1 cellular context compared by ENCODE assay signal in the genomic region with DNA sequence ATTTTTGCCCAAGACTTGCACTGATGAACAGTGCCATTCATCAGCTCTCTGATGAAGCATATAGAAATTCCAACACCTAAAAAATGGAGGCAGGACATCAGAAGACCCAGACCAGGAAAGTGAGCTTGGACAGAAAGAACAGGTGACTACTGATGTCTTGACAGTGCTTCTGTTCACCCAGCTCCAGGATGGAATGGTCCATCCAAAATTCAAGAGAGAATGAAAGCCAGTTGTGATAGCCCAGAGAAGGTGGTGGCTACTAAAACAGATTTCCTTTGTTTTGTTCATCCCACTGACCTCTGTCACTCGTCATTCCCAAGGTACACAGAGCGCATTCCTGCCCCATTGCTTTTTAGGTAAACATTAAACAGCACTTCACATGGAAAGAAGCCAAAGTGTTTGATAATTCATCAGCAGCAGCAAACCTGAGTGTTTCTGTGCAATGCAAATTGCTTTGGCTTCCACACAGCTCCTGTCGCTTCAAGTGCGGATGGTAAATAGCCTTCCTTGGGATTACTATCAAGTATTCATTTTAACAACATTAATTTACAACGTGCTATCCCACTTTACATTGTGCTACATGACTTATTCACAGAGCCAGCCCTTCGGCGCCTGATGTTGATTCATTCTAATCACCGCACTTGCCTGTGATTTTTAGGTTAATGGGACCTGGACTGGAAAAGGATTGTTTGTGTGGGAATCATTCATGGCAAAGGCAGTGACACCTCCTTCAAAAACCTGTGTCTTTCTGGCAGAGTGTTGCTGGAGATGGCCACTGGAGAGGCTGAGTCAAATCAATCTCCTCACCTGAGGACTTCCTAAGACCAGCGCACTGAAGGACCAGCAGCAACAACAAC.
A peak's percentile ranks its signal among the peaks of the same experiment; 100 is the strongest.
TF ChIP-seq lines count a peak whose summit lies in the region.

No MANE protein-coding gene starts in this region.

TF ChIP-seq in HepG2, 621 proteins besides CTCF, POLR2A, EP300 and RAD21 (continued from another document and continues in another):
- TF ChIP-seq, protein P1, sequence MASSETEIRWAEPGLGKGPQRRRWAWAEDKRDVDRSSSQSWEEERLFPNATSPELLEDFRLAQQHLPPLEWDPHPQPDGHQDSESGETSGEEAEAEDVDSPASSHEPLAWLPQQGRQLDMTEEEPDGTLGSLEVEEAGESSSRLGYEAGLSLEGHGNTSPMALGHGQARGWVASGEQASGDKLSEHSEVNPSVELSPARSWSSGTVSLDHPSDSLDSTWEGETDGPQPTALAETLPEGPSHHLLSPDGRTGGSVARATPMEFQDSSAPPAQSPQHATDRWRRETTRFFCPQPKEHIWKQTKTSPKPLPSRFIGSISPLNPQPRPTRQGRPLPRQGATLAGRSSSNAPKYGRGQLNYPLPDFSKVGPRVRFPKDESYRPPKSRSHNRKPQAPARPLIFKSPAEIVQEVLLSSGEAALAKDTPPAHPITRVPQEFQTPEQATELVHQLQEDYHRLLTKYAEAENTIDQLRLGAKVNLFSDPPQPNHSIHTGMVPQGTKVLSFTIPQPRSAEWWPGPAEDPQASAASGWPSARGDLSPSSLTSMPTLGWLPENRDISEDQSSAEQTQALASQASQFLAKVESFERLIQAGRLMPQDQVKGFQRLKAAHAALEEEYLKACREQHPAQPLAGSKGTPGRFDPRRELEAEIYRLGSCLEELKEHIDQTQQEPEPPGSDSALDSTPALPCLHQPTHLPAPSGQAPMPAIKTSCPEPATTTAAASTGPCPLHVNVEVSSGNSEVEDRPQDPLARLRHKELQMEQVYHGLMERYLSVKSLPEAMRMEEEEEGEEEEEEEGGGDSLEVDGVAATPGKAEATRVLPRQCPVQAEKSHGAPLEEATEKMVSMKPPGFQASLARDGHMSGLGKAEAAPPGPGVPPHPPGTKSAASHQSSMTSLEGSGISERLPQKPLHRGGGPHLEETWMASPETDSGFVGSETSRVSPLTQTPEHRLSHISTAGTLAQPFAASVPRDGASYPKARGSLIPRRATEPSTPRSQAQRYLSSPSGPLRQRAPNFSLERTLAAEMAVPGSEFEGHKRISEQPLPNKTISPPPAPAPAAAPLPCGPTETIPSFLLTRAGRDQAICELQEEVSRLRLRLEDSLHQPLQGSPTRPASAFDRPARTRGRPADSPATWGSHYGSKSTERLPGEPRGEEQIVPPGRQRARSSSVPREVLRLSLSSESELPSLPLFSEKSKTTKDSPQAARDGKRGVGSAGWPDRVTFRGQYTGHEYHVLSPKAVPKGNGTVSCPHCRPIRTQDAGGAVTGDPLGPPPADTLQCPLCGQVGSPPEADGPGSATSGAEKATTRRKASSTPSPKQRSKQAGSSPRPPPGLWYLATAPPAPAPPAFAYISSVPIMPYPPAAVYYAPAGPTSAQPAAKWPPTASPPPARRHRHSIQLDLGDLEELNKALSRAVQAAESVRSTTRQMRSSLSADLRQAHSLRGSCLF (CRISPR knock-in tag; IDR thresholded peaks at IDR 0.05; ENCODE audit: borderline replicate concordance) = no peak
- TF ChIP-seq, protein P2, sequence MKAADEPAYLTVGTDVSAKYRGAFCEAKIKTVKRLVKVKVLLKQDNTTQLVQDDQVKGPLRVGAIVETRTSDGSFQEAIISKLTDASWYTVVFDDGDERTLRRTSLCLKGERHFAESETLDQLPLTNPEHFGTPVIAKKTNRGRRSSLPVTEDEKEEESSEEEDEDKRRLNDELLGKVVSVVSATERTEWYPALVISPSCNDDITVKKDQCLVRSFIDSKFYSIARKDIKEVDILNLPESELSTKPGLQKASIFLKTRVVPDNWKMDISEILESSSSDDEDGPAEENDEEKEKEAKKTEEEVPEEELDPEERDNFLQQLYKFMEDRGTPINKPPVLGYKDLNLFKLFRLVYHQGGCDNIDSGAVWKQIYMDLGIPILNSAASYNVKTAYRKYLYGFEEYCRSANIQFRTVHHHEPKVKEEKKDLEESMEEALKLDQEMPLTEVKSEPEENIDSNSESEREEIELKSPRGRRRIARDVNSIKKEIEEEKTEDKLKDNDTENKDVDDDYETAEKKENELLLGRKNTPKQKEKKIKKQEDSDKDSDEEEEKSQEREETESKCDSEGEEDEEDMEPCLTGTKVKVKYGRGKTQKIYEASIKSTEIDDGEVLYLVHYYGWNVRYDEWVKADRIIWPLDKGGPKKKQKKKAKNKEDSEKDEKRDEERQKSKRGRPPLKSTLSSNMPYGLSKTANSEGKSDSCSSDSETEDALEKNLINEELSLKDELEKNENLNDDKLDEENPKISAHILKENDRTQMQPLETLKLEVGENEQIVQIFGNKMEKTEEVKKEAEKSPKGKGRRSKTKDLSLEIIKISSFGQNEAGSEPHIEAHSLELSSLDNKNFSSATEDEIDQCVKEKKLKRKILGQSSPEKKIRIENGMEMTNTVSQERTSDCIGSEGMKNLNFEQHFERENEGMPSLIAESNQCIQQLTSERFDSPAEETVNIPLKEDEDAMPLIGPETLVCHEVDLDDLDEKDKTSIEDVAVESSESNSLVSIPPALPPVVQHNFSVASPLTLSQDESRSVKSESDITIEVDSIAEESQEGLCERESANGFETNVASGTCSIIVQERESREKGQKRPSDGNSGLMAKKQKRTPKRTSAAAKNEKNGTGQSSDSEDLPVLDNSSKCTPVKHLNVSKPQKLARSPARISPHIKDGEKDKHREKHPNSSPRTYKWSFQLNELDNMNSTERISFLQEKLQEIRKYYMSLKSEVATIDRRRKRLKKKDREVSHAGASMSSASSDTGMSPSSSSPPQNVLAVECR (CRISPR knock-in tag; IDR thresholded peaks at IDR 0.05; ENCODE audit: borderline replicate concordance) = peak; percentile 76; the same call in 1 of the 2 replicates
- TF ChIP-seq, protein P3, sequence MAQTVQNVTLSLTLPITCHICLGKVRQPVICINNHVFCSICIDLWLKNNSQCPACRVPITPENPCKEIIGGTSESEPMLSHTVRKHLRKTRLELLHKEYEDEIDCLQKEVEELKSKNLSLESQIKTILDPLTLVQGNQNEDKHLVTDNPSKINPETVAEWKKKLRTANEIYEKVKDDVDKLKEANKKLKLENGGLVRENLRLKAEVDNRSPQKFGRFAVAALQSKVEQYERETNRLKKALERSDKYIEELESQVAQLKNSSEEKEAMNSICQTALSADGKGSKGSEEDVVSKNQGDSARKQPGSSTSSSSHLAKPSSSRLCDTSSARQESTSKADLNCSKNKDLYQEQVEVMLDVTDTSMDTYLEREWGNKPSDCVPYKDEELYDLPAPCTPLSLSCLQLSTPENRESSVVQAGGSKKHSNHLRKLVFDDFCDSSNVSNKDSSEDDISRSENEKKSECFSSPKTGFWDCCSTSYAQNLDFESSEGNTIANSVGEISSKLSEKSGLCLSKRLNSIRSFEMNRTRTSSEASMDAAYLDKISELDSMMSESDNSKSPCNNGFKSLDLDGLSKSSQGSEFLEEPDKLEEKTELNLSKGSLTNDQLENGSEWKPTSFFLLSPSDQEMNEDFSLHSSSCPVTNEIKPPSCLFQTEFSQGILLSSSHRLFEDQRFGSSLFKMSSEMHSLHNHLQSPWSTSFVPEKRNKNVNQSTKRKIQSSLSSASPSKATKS (CRISPR knock-in tag; IDR thresholded peaks at IDR 0.05) = no peak
- TF ChIP-seq ZNF776 (CRISPR knock-in tag; IDR thresholded peaks at IDR 0.05) (no peak), SIN3B (IDR thresholded peaks at IDR 0.05; ENCODE audit: low read length) (peak; percentile 46; the same call in 1 of the 2 replicates), ZNF124 (CRISPR knock-in tag; IDR thresholded peaks at IDR 0.05) (no peak), ZNF607 (CRISPR knock-in tag; IDR thresholded peaks at IDR 0.05; ENCODE audit: borderline replicate concordance) (no peak; the same call in 1 of the 2 replicates), BORCS8-MEF2B (CRISPR knock-in tag; IDR thresholded peaks at IDR 0.05) (peak; percentile 63; the same call in 1 of the 2 replicates), ATF1 (CRISPR knock-in tag; IDR thresholded peaks at IDR 0.05) (0 out of 2 replicates have a peak, but pooled peaks have one; percentile 69), CC2D1A (CRISPR knock-in tag; IDR thresholded peaks at IDR 0.05) (0 out of 2 replicates have a peak, but pooled peaks have one; percentile 85), ZNF234 (CRISPR knock-in tag; conservative IDR thresholded peaks at IDR 0.05) (no peak), DNMT3B (CRISPR knock-in tag; conservative IDR thresholded peaks at IDR 0.05) (peak; percentile 86; the same call in 1 of the 2 replicates), FOXK2 (IDR thresholded peaks at IDR 0.05) (peak; percentile 76), FOSL2 (CRISPR knock-in tag; IDR thresholded peaks at IDR 0.05) (peak; percentile 94), ZNF326 (CRISPR knock-in tag; IDR thresholded peaks at IDR 0.05; ENCODE audit: borderline replicate concordance) (no peak), NFYC (CRISPR knock-in tag; IDR thresholded peaks at IDR 0.05) (no peak; the same call in 1 of the 2 replicates), TBX2 (CRISPR knock-in tag; IDR thresholded peaks at IDR 0.05; ENCODE audit: borderline replicate concordance) (peak; percentile 100), TCF7 (IDR thresholded peaks at IDR 0.05; ENCODE audit: low read depth) (peak; percentile 70; the same call in 1 of the 2 replicates)
- TF ChIP-seq, protein P4, sequence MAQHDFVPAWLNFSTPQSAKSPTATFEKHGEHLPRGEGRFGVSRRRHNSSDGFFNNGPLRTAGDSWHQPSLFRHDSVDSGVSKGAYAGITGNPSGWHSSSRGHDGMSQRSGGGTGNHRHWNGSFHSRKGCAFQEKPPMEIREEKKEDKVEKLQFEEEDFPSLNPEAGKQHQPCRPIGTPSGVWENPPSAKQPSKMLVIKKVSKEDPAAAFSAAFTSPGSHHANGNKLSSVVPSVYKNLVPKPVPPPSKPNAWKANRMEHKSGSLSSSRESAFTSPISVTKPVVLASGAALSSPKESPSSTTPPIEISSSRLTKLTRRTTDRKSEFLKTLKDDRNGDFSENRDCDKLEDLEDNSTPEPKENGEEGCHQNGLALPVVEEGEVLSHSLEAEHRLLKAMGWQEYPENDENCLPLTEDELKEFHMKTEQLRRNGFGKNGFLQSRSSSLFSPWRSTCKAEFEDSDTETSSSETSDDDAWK (CRISPR knock-in tag; IDR thresholded peaks at IDR 0.05) = no peak
- TF ChIP-seq, protein P5, sequence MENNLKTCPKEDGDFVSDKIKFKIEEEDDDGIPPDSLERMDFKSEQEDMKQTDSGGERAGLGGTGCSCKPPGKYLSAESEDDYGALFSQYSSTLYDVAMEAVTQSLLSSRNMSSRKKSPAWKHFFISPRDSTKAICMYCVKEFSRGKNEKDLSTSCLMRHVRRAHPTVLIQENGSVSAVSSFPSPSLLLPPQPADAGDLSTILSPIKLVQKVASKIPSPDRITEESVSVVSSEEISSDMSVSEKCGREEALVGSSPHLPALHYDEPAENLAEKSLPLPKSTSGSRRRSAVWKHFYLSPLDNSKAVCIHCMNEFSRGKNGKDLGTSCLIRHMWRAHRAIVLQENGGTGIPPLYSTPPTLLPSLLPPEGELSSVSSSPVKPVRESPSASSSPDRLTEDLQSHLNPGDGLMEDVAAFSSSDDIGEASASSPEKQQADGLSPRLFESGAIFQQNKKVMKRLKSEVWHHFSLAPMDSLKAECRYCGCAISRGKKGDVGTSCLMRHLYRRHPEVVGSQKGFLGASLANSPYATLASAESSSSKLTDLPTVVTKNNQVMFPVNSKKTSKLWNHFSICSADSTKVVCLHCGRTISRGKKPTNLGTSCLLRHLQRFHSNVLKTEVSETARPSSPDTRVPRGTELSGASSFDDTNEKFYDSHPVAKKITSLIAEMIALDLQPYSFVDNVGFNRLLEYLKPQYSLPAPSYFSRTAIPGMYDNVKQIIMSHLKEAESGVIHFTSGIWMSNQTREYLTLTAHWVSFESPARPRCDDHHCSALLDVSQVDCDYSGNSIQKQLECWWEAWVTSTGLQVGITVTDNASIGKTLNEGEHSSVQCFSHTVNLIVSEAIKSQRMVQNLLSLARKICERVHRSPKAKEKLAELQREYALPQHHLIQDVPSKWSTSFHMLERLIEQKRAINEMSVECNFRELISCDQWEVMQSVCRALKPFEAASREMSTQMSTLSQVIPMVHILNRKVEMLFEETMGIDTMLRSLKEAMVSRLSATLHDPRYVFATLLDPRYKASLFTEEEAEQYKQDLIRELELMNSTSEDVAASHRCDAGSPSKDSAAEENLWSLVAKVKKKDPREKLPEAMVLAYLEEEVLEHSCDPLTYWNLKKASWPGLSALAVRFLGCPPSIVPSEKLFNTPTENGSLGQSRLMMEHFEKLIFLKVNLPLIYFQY (CRISPR knock-in tag; IDR thresholded peaks at IDR 0.05; ENCODE audit: borderline replicate concordance) = peak; percentile 50; the same call in 1 of the 2 replicates
- TF ChIP-seq, protein P6, sequence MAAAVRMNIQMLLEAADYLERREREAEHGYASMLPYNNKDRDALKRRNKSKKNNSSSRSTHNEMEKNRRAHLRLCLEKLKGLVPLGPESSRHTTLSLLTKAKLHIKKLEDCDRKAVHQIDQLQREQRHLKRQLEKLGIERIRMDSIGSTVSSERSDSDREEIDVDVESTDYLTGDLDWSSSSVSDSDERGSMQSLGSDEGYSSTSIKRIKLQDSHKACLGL (CRISPR knock-in tag; IDR thresholded peaks at IDR 0.05) = no peak
- TF ChIP-seq, protein P7, sequence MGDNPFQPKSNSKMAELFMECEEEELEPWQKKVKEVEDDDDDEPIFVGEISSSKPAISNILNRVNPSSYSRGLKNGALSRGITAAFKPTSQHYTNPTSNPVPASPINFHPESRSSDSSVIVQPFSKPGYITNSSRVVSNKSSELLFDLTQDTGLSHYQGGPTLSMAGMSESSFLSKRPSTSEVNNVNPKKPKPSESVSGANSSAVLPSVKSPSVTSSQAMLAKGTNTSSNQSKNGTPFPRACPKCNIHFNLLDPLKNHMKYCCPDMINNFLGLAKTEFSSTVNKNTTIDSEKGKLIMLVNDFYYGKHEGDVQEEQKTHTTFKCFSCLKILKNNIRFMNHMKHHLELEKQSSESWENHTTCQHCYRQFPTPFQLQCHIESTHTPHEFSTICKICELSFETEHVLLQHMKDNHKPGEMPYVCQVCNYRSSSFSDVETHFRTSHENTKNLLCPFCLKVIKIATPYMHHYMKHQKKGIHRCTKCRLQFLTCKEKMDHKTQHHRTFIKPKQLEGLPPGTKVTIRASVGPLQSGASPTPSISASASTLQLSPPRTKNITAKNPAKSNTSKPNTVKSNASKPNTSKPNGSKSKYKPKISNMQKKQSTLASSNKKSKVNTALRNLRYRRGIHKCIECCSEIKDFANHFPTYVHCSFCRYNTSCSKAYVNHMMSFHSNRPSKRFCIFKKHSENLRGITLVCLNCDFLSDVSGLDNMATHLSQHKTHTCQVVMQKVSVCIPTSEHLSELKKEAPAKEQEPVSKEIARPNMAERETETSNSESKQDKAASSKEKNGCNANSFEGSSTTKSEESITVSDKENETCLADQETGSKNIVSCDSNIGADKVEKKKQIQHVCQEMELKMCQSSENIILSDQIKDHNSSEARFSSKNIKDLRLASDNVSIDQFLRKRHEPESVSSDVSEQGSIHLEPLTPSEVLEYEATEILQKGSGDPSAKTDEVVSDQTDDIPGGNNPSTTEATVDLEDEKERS (CRISPR knock-in tag; IDR thresholded peaks at IDR 0.05) = no peak
- TF ChIP-seq, protein P8, sequence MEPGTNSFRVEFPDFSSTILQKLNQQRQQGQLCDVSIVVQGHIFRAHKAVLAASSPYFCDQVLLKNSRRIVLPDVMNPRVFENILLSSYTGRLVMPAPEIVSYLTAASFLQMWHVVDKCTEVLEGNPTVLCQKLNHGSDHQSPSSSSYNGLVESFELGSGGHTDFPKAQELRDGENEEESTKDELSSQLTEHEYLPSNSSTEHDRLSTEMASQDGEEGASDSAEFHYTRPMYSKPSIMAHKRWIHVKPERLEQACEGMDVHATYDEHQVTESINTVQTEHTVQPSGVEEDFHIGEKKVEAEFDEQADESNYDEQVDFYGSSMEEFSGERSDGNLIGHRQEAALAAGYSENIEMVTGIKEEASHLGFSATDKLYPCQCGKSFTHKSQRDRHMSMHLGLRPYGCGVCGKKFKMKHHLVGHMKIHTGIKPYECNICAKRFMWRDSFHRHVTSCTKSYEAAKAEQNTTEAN (CRISPR knock-in tag; conservative IDR thresholded peaks at IDR 0.05) = peak; percentile 59; the same call in 1 of the 2 replicates
